12 cellular contexts compared by ENCODE assay signal in genomic region chr4:93334003-93334402, GRCh38.
A peak's percentile ranks its signal among the peaks of the same experiment; 100 is the strongest.
DNase-seq lines count a peak whose midpoint lies in the region; ATAC-seq and TF ChIP-seq lines count a peak whose summit lies in the region.
"Had no signal": no experiment of that assay in that cellular context is flagged by ENCODE, and none has a peak within 500 bp of the region (broad histone marks: within the 10 kb centered on the region; RNA-seq: fewer than 3 reads in every experiment).

No MANE protein-coding gene starts in this region.

- H2AFZ ChIP-seq in OCI-LY3 (ENCODE audit: low read depth, low read length), result no peak overlapping the region

- no peaks in the 10 kb centered on the region for H3K79me2 ChIP-seq in OCI-LY3 (ENCODE audit: low read length)

- TF ChIP-seq CTCF in OCI-LY3 (IDR thresholded peaks at IDR 0.05; ENCODE audit: low read depth, low read length) (no peak), suprapubic skin (IDR thresholded peaks at IDR 0.05) (no peak)

- H3K27me3 ChIP-seq in OCI-LY3 (ENCODE audit: low read depth, low read length) (no peaks in the 10 kb centered on the region), suprapubic skin (no peaks in the 10 kb centered on the region)
- H3K27me3 ChIP-seq: MG63, tibial nerve had no signal

- no peaks in the 10 kb centered on the region for H4K20me1 ChIP-seq in OCI-LY3 (ENCODE audit: insufficient read depth, low read length)

- no peak overlapping the region for H3K27ac ChIP-seq in OCI-LY3 (ENCODE audit: low read length)
- H3K27ac ChIP-seq in suprapubic skin, result no peak overlapping the region
- H3K27ac ChIP-seq: tibial nerve had no signal

- no peak for TF ChIP-seq EP300 in suprapubic skin (IDR thresholded peaks at IDR 0.05)

- H3K36me3 ChIP-seq in OCI-LY3 (replicated peaks; ENCODE audit: low read depth, low read length) (no peaks in the 10 kb centered on the region), suprapubic skin (no peaks in the 10 kb centered on the region)
- H3K36me3 ChIP-seq: MG63, tibial nerve had no signal

- DNase-seq in superior temporal gyrus (ENCODE audit: extremely low spot score) (no peak), foreskin melanocyte (no peak), mucosa of gallbladder (ENCODE audit: low spot score) (no peak), suprapubic skin (ENCODE audit: low spot score in 2 of 2) (no peak)
- DNase-seq: activated CD8-positive, alpha-beta memory T cell treated with anti-CD3 and anti-CD28 coated beads, Interleukin-2, amount 50 U/mL, for 4 hours; CD8-positive, alpha-beta T cell; MG63 had no signal

- no peak for TF ChIP-seq POLR2A in suprapubic skin (IDR thresholded peaks at IDR 0.05)

- ATAC-seq in GM18907 (IDR thresholded peaks at IDR 0.05; ENCODE audit: unreplicated experiment) (peak; percentile 95), GM21717 (IDR thresholded peaks at IDR 0.05; ENCODE audit: unreplicated experiment) (peak; percentile 94), HG03135 (IDR thresholded peaks at IDR 0.05; ENCODE audit: unreplicated experiment) (peak; percentile 96)
- ATAC-seq: CD8-positive, alpha-beta T cell had no signal

- no peaks in the 10 kb centered on the region for H3K9me3 ChIP-seq in OCI-LY3 (ENCODE audit: insufficient read depth, low read length)
- H3K9me3 ChIP-seq in suprapubic skin, result no peaks in the 10 kb centered on the region
- H3K9me3 ChIP-seq: MG63, tibial nerve had no signal

- peak overlapping the region; percentile 16; the same call in 1 of the 2 replicates for H3K4me2 ChIP-seq in OCI-LY3 (ENCODE audit: low read length)

- H3K9ac ChIP-seq in OCI-LY3 (ENCODE audit: low read length), result no peak overlapping the region

- H3K4me3 ChIP-seq in OCI-LY3 (ENCODE audit: low read length), result no peak overlapping the region
- no peak overlapping the region for H3K4me3 ChIP-seq in suprapubic skin
- H3K4me3 ChIP-seq: MG63, tibial nerve had no signal

- 66% methylated on average over 3 of the region's 3 CpGs for WGBS in suprapubic skin

- H3K4me1 ChIP-seq in OCI-LY3 (ENCODE audit: low read length) (peaks cover 5% of the 10 kb centered on the region; the same call in 1 of the 2 replicates), suprapubic skin (no peaks in the 10 kb centered on the region)
- H3K4me1 ChIP-seq: tibial nerve had no signal
